1 cellular context compared by ENCODE assay signal in genomic region chr2:111838992-111839391, GRCh38.
TF ChIP-seq lines count a peak whose summit lies in the region.
"Not testable (repeated sequence)": the region's sequence is repeated elsewhere in the genome, so short reads cannot be mapped to it uniquely, and the experiment has no call there.

No MANE protein-coding gene starts in this region.

TF ChIP-seq in HepG2, 621 proteins besides CTCF, POLR2A, EP300 and RAD21 (continues in another document):
- peak; percentile 84 for TF ChIP-seq RXRB (CRISPR knock-in tag; IDR thresholded peaks at IDR 0.05; ENCODE audit: borderline replicate concordance)
- TF ChIP-seq BCL6 (CRISPR knock-in tag; IDR thresholded peaks at IDR 0.05): peak; percentile 51; the same call in 1 of the 2 replicates
- peak; percentile 69; the same call in 1 of the 2 replicates for TF ChIP-seq ZNF652 (CRISPR knock-in tag; IDR thresholded peaks at IDR 0.05; ENCODE audit: borderline replicate concordance, low read depth)
- peak; percentile 47 for TF ChIP-seq PHF21A (CRISPR knock-in tag; IDR thresholded peaks at IDR 0.05)
- peak; percentile 61; the same call in 1 of the 2 replicates for TF ChIP-seq TFE3 (CRISPR knock-in tag; IDR thresholded peaks at IDR 0.05)
- peak; percentile 52; the same call in 1 of the 2 replicates for TF ChIP-seq FOXA3 (CRISPR knock-in tag; IDR thresholded peaks at IDR 0.05)
- TF ChIP-seq CREM (IDR thresholded peaks at IDR 0.05): peak; percentile 62; the same call in 1 of the 2 replicates
- TF ChIP-seq CREM (CRISPR knock-in tag; IDR thresholded peaks at IDR 0.05); NR2F6 (CRISPR knock-in tag; IDR thresholded peaks at IDR 0.05); FOXP1 (IDR thresholded peaks at IDR 0.05): not testable (repeated sequence)
- TF ChIP-seq ARID4A (CRISPR knock-in tag; IDR thresholded peaks at IDR 0.05; ENCODE audit: borderline replicate concordance): peak; percentile 20; the same call in 1 of the 2 replicates
- 0 out of 2 replicates have a peak, but pooled peaks have one; percentile 26 for TF ChIP-seq KDM1A (CRISPR knock-in tag; IDR thresholded peaks at IDR 0.05)
- TF ChIP-seq PPARG (CRISPR knock-in tag; conservative IDR thresholded peaks at IDR 0.05): peak; percentile 83
- peak; percentile 65 for TF ChIP-seq NFYC (CRISPR knock-in tag; IDR thresholded peaks at IDR 0.05)
- peak; percentile 37; the same call in 1 of the 2 replicates for TF ChIP-seq TBX2 (CRISPR knock-in tag; IDR thresholded peaks at IDR 0.05; ENCODE audit: borderline replicate concordance)
- 0 out of 2 replicates have a peak, but pooled peaks have one; percentile 33 for TF ChIP-seq NR2F6 (IDR thresholded peaks at IDR 0.05)
- TF ChIP-seq DRAP1 (CRISPR knock-in tag; IDR thresholded peaks at IDR 0.05): peak; percentile 37; the same call in 1 of the 2 replicates
- TF ChIP-seq PITX1 (CRISPR knock-in tag; IDR thresholded peaks at IDR 0.05): 0 out of 2 replicates have a peak, but pooled peaks have one; percentile 39
- 0 out of 2 replicates have a peak, but pooled peaks have one; percentile 14 for TF ChIP-seq SKIL (CRISPR knock-in tag; IDR thresholded peaks at IDR 0.05; ENCODE audit: borderline replicate concordance)
- TF ChIP-seq NCOA2 (CRISPR knock-in tag; IDR thresholded peaks at IDR 0.05): peak; percentile 57; the same call in 1 of the 2 replicates
- TF ChIP-seq TFAP4 (IDR thresholded peaks at IDR 0.05; ENCODE audit: borderline replicate concordance, low read depth): peak; percentile 55; the same call in 1 of the 2 replicates
- peak; percentile 41; the same call in 1 of the 2 replicates for TF ChIP-seq ZGPAT (CRISPR knock-in tag; IDR thresholded peaks at IDR 0.05)
- TF ChIP-seq KDM5A (IDR thresholded peaks at IDR 0.05; ENCODE audit: borderline replicate concordance, low read length): peak; percentile 30; the same call in 1 of the 2 replicates
- peak; percentile 73; the same call in 1 of the 2 replicates for TF ChIP-seq FOXO1 (CRISPR knock-in tag; IDR thresholded peaks at IDR 0.05)
- TF ChIP-seq MIER3 (CRISPR knock-in tag; IDR thresholded peaks at IDR 0.05; ENCODE audit: borderline replicate concordance): 0 out of 2 replicates have a peak, but pooled peaks have one; percentile 54
- TF ChIP-seq PRDM10 (CRISPR knock-in tag; IDR thresholded peaks at IDR 0.05; ENCODE audit: low read depth): peak; percentile 72; the same call in 1 of the 2 replicates
- TF ChIP-seq PATZ1 (CRISPR knock-in tag; IDR thresholded peaks at IDR 0.05): 0 out of 2 replicates have a peak, but pooled peaks have one; percentile 18
- TF ChIP-seq FOXK1 (CRISPR knock-in tag; IDR thresholded peaks at IDR 0.05; ENCODE audit: borderline replicate concordance, low read depth): peak; percentile 65; the same call in 1 of the 2 replicates
- TF ChIP-seq HNF1B (CRISPR knock-in tag; IDR thresholded peaks at IDR 0.05): peak; percentile 31; the same call in 1 of the 2 replicates
- peak; percentile 86 for TF ChIP-seq ZNF644 (CRISPR knock-in tag; IDR thresholded peaks at IDR 0.05; ENCODE audit: low read depth)
- peak; percentile 69 for TF ChIP-seq GATAD2A (CRISPR knock-in tag; IDR thresholded peaks at IDR 0.05)
- TF ChIP-seq FOXP1 (CRISPR knock-in tag; IDR thresholded peaks at IDR 0.05): peak; percentile 79
- TF ChIP-seq KAT8 (CRISPR knock-in tag; IDR thresholded peaks at IDR 0.05): 0 out of 2 replicates have a peak, but pooled peaks have one; percentile 17
- TF ChIP-seq ELF3 (CRISPR knock-in tag; IDR thresholded peaks at IDR 0.05): peak; percentile 42; the same call in 1 of the 2 replicates
- TF ChIP-seq NFIC (IDR thresholded peaks at IDR 0.05; ENCODE audit: low read length): 0 out of 2 replicates have a peak, but pooled peaks have one; percentile 39
